Comparison of ENCODE assay signal across 20 cellular contexts in the genomic region with DNA sequence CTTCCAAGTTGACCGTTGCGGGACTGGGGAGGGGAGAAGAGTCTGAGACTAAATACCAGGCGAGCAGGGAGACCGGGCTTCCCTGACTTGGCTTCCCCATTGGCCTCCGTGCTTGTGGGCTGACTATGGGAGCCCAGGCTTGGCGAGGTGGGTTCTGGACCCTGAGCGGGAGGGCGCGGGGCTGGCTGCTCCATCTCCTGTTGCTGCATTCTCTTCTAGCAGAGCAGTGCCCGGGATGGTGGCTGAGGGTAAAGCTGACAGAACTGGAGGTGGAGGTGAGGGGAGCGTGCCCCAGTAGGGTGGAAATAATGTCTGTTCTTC. TPM values are rescaled to one million over a fixed set of nuclear protein-coding genes. Genes with fewer than 3 reads are reported as not detected.
DNase-seq lines count a peak whose midpoint lies in the region; FAIRE-seq and TF ChIP-seq lines count a peak whose summit lies in the region.
"Had no signal": no experiment of that assay in that cellular context is flagged by ENCODE, and none has a peak within 500 bp of the region (broad histone marks: within the 10 kb centered on the region; RNA-seq: fewer than 3 reads in every experiment).

No MANE protein-coding gene starts in this region.

- H3K9me3 Mint-ChIP-seq in nephron = peaks cover 3% of the 10 kb centered on the region
- H3K9me3 Mint-ChIP-seq: activated T-helper 1 cell treated with anti-CD3 and anti-CD28 coated beads, Interleukin-12 subunit alpha, Interleukin-12 subunit beta, Interleukin-2, Interleukin-4 antibody, amounts not matched to agents 30 ng/mL and 10 ng/mL and 1 ng/mL, durations not matched to agents 14 hours and 24 hours and 36 hours had no signal

- no peak overlapping the region for H2AK5ac ChIP-seq in H1 (ENCODE audit: low read depth, low read length)

- H3K4me1 Mint-ChIP-seq in nephron = peaks cover 12% of the 10 kb centered on the region

- H3K4me3 ChIP-seq in HUES6 (ENCODE audit: low read depth, low read length) = peak overlapping the region; percentile 51
- H3K4me3 ChIP-seq in H1 (ENCODE audit: extremely low read depth in 1 of 4, insufficient read depth in 2 of 4, low read depth in 3 of 4, low read length in 4 of 4) = peak overlapping the region in 2 of 4 experiments; percentile 22 to 65; a peak in 4 of 8 replicates
- H3K4me3 ChIP-seq in vagina = peak overlapping the region; percentile 28 to 32
- H3K4me3 ChIP-seq: mucosa of descending colon, SJSA1 had no signal

- H2BK12ac ChIP-seq in H1 (ENCODE audit: low read depth, low read length) = no peak overlapping the region

- H3K27me3 Mint-ChIP-seq in nephron (ENCODE audit: low read depth) = peaks cover 67% of the 10 kb centered on the region

- no peak overlapping the region for H3K56ac ChIP-seq in H1 (replicated peaks; ENCODE audit: insufficient read length, low read depth, low read length)

- intact Hi-C loops in vagina (cut with DNase I) = no loop called here

- no peak for TF ChIP-seq RAD21 in H1 (IDR thresholded peaks at IDR 0.05 in 1 of 2, conservative IDR thresholded peaks at IDR 0.05 in 1 of 2; ENCODE audit: low read depth in 2 of 2, low read length in 2 of 2)

- WGBS in H1 (ENCODE audit: extremely low coverage in 1 of 2, insufficient coverage in 1 of 2, insufficient read length in 1 of 2, insufficient replicate concordance in 2 of 2, low coverage in 1 of 2, low lambda C conversion rate in 2 of 2, missing lambda C conversion rate in 1 of 2), 2 experiments = 72% methylated on average over 7 of the region's 11 CpGs; no CpG with 5 or more reads in 1 of the 2 experiments

- no peaks in the 10 kb centered on the region for H3K79me2 ChIP-seq in H1 (ENCODE audit: control insufficient read depth in 1 of 2, insufficient read depth in 2 of 2, low read length in 2 of 2)

- CTCF ChIA-PET in H1 (lab: Charles Lee; ENCODE audit: partially characterized antibody) = interaction anchor here (0.7 to 6.3 kb wide), 23 partner anchors 9 to 522 kb away, joined by 3 to 52 read pairs (median 9); no protein-coding TSS in a partner anchor

- no peaks in the 10 kb centered on the region for H3K9me3 ChIP-seq in HUES6 (ENCODE audit: control insufficient read depth, insufficient read depth, low read depth, low read length)
- H3K9me3 ChIP-seq in H1 (ENCODE audit: insufficient read depth in 2 of 2, low read depth in 1 of 2, low read length in 1 of 2) = no peaks in the 10 kb centered on the region
- no peaks in the 10 kb centered on the region for H3K9me3 ChIP-seq in vagina
- H3K9me3 ChIP-seq: BE2C, mucosa of descending colon, SJSA1 had no signal

- H3K36me3 ChIP-seq in HUES6 (ENCODE audit: control insufficient read depth, insufficient read depth, low read length) = no peaks in the 10 kb centered on the region
- H3K36me3 ChIP-seq in H1 (ENCODE audit: control insufficient read depth in 2 of 4, insufficient read depth in 4 of 4, low read length in 3 of 4) = no peaks in the 10 kb centered on the region
- H3K36me3 ChIP-seq in vagina = no peaks in the 10 kb centered on the region
- H3K36me3 ChIP-seq: BE2C, SJSA1 had no signal

- TF ChIP-seq EP300 in H1 (IDR thresholded peaks at IDR 0.05; ENCODE audit: borderline replicate concordance in 1 of 2, low read depth in 2 of 2, low read length in 2 of 2) = no peak

- no peak overlapping the region for H3K14ac ChIP-seq in H1 (ENCODE audit: insufficient read length)

- H3K4me2 ChIP-seq in H1 (ENCODE audit: insufficient read depth in 1 of 2, low read depth in 2 of 2, low read length in 2 of 2) = peak overlapping the region; percentile 48 to 86

- no peak overlapping the region for H2BK120ac ChIP-seq in H1 (replicated peaks; ENCODE audit: low read depth, low read length)

- FAIRE-seq in H1 (lab: Jason Lieb, UNC) = no peak
- FAIRE-seq: GM12891 had no signal

- TF ChIP-seq POLR2A in H1 (IDR thresholded peaks at IDR 0.05; ENCODE audit: control extremely low read depth in 1 of 2, low read depth in 2 of 2, low read length in 2 of 2) (no peak), vagina (IDR thresholded peaks at IDR 0.05) (no peak)

- H3K4me1 ChIP-seq in HUES6 (ENCODE audit: control insufficient read depth, insufficient read depth, low read length) (peaks cover 12% of the 10 kb centered on the region; the same call in 1 of the 2 replicates), H1 (replicated peaks in 1 of 4; ENCODE audit: control insufficient read depth in 3 of 4, insufficient read depth in 4 of 4, low read length in 3 of 4) (peaks cover 0 to 9% (median 2%) of the 10 kb centered on the region in 4 experiments; a peak in 5 of 7 replicates), vagina (peaks cover 15% of the 10 kb centered on the region)
- H3K4me1 ChIP-seq: BE2C had no signal

- no peak overlapping the region for H3K18ac ChIP-seq in H1 (ENCODE audit: extremely low read depth, low read length)

- H3K23me2 ChIP-seq in H1 (ENCODE audit: low read depth, low read length) = peaks cover 5% of the 10 kb centered on the region; the same call in 1 of the 2 replicates

- no peak overlapping the region for H2BK20ac ChIP-seq in H1 (ENCODE audit: low read length)

- H3K36me3 Mint-ChIP-seq in nephron (ENCODE audit: low read depth) = no peaks in the 10 kb centered on the region

- H2BK5ac ChIP-seq in H1 (ENCODE audit: low read depth, low read length) = no peak overlapping the region

- H3K4me3 Mint-ChIP-seq in nephron = peak overlapping the region in 2 of 3 experiments; percentile 53 to 64
- H3K4me3 Mint-ChIP-seq: activated T-helper 1 cell treated with anti-CD3 and anti-CD28 coated beads, Interleukin-12 subunit alpha, Interleukin-12 subunit beta, Interleukin-2, Interleukin-4 antibody, amounts not matched to agents 30 ng/mL and 10 ng/mL and 1 ng/mL, durations not matched to agents 14 hours and 24 hours and 36 hours; T-helper 17 cell had no signal

- no peak for TF ChIP-seq CTCF in H1 (IDR thresholded peaks at IDR 0.05; ENCODE audit: control extremely low read depth in 1 of 3, insufficient read depth in 1 of 3, low read depth in 1 of 3, low read length in 3 of 3)
- TF ChIP-seq CTCF in nephron (IDR thresholded peaks at IDR 0.05; ENCODE audit: unreplicated experiment in 3 of 3) = no peak
- TF ChIP-seq CTCF in vagina (IDR thresholded peaks at IDR 0.05) = no peak

- POLR2A ChIA-PET in H1 (lab: Charles Lee; ENCODE audit: partially characterized antibody) = no interaction called here

- no peak for DNase-seq in H1 (ENCODE audit: low read depth in 1 of 2, low spot score in 2 of 2)
- DNase-seq in vagina (ENCODE audit: extremely low spot score in 2 of 2) = no peak
- DNase-seq in stimulated activated CD4-positive, alpha-beta T cell treated with anti-CD3 and anti-CD28 coated beads, Interleukin-2, amount 100 ng/mL, for 24 hours = no peak
- DNase-seq in SIG-M5 (lab: John Stamatoyannopoulos, UW) = no peak
- no peak for DNase-seq in D341Med (ENCODE audit: low spot score)
- DNase-seq: activated CD8-positive, alpha-beta memory T cell treated with anti-CD3 and anti-CD28 coated beads for 24 hours; BE2C; effector memory CD4-positive, alpha-beta T cell; NCI-H2171 treated with DMSO at 0.1 percent for 48 hours; NCI-H82; PC-3; stimulated activated CD4-positive, alpha-beta T cell treated with anti-CD3 and anti-CD28 coated beads, Interleukin-2, amount 100 ng/mL, for 48 hours; T-helper 17 cell had no signal

- H3K79me1 ChIP-seq in H1 (ENCODE audit: low read depth, low read length) = no peaks in the 10 kb centered on the region

- peaks cover 38% of the 10 kb centered on the region for H3K27me3 ChIP-seq in HUES6 (ENCODE audit: control insufficient read depth, insufficient read depth, low read length)
- H3K27me3 ChIP-seq in H1 (replicated peaks in 1 of 4; ENCODE audit: control insufficient read depth in 3 of 4, extremely low read depth in 1 of 4, insufficient read depth in 3 of 4, low read length in 3 of 4) = peaks cover 16 to 31% (median 22%) of the 10 kb centered on the region in 4 experiments
- H3K27me3 ChIP-seq in vagina = no peaks in the 10 kb centered on the region

- no peak overlapping the region for H3K23ac ChIP-seq in H1 (ENCODE audit: insufficient read length)

- no peak overlapping the region for H3K27ac Mint-ChIP-seq in nephron
- H3K27ac Mint-ChIP-seq: activated T-helper 1 cell treated with anti-CD3 and anti-CD28 coated beads, Interleukin-12 subunit alpha, Interleukin-12 subunit beta, Interleukin-2, Interleukin-4 antibody, amounts not matched to agents 30 ng/mL and 10 ng/mL and 1 ng/mL, durations not matched to agents 14 hours and 24 hours and 36 hours; T-helper 17 cell had no signal

- H3K4ac ChIP-seq in H1 (replicated peaks; ENCODE audit: insufficient read length, low read depth, low read length) = no peak overlapping the region

- H4K5ac ChIP-seq in H1 (ENCODE audit: insufficient read length, low read depth, low read length) = no peak overlapping the region

- H3K9ac ChIP-seq in HUES6 (ENCODE audit: low read length) (no peak overlapping the region), H1 (replicated peaks in 1 of 4; ENCODE audit: extremely low read depth in 1 of 4, low read depth in 3 of 4, low read length in 3 of 4) (no peak overlapping the region)

- no peaks in the 10 kb centered on the region for H4K20me1 ChIP-seq in H1 (replicated peaks in 1 of 2; ENCODE audit: control insufficient read depth in 1 of 2, insufficient read depth in 2 of 2, low read length in 2 of 2)

- no peak overlapping the region; the same call in 1 of the 2 replicates for H2AFZ ChIP-seq in H1 (ENCODE audit: low read length)

- H3K27ac ChIP-seq in HUES6 (ENCODE audit: low read depth, low read length) (no peak overlapping the region), H1 (ENCODE audit: low read depth, low read length) (no peak overlapping the region), vagina (no peak overlapping the region)
- H3K27ac ChIP-seq: SJSA1 had no signal

- peak overlapping the region; percentile 51; the same call in 1 of the 2 replicates for H4K8ac ChIP-seq in H1 (ENCODE audit: extremely low read depth, insufficient read depth, low read length)

- H2BK15ac ChIP-seq in H1 (ENCODE audit: low read length) = no peak overlapping the region

- no peak overlapping the region for H4K91ac ChIP-seq in H1 (replicated peaks; ENCODE audit: insufficient read length, low read length)

RNA-seq across cellular contexts. Expression of gene LGR6, which starts 0.7 kb away (rescaled TPM):
- 0.50 and 1.1 TPM in 2 replicates for total RNA-seq in H1 (2021; fragmentation: NEBNext Ultra II Directional; extraction: Animal tissue kit (Norgen Biotek cat#: 25700))
- polyA plus RNA-seq in H1 (2011; rRNA removed) = 1.0 and 1.3 TPM in 2 replicates
- polyA plus RNA-seq in H1 (2011; cell fraction: cytosol; rRNA removed) = 0.56 TPM
- 1.6 TPM for polyA plus RNA-seq in H1 (2011; cell fraction: nucleus; rRNA removed)
- 0.36 to 1.2 TPM (median 0.82 TPM) in 4 replicates for polyA plus RNA-seq in H1 (2012, experiment 1 of 2)
- 0.59 TPM for polyA plus RNA-seq in H1 (2012, experiment 2 of 2)
- polyA plus RNA-seq in H1 (2013, experiment 1 of 2) = 1.0 TPM
- polyA plus RNA-seq in H1 (2013, experiment 2 of 2) = 1.0 TPM
- polyA minus RNA-seq in H1 (2011; rRNA and poly(A)+ RNA removed) = 0.66 and 0.91 TPM in 2 replicates
- polyA minus RNA-seq in H1 (2011; cell fraction: cytosol; rRNA and poly(A)+ RNA removed) = 2.3 TPM
- 1.7 TPM for polyA minus RNA-seq in H1 (2011; cell fraction: nucleus; rRNA and poly(A)+ RNA removed)
- 6.6 TPM for total RNA-seq in vagina
- total RNA-seq: activated T-helper 1 cell treated with anti-CD3 and anti-CD28 coated beads, Interleukin-12 subunit alpha, Interleukin-12 subunit beta, Interleukin-2, Interleukin-4 antibody, amounts not matched to agents 30 ng/mL and 10 ng/mL and 1 ng/mL, durations not matched to agents 14 hours and 24 hours and 36 hours; LHCN-M2; SJSA1 had no signal

RNA-seq across cellular contexts. Expression of gene PTPN7, which starts 33.9 kb away (rescaled TPM):
- not detected in 2 replicates for total RNA-seq in H1 (2021; fragmentation: NEBNext Ultra II Directional; extraction: Animal tissue kit (Norgen Biotek cat#: 25700))
- polyA plus RNA-seq in H1 (2011; rRNA removed) = 0.20 TPM in 2 replicates
- 0.31 TPM for polyA plus RNA-seq in H1 (2011; cell fraction: cytosol; rRNA removed)
- 0.46 TPM for polyA plus RNA-seq in H1 (2011; cell fraction: nucleus; rRNA removed)
- polyA plus RNA-seq in H1 (2012, experiment 1 of 2) = 0.11 to 0.37 TPM (median 0.14 TPM) in 3 of 4 replicates, not detected in the other
- 0.13 TPM for polyA plus RNA-seq in H1 (2012, experiment 2 of 2)
- polyA plus RNA-seq in H1 (2013, experiment 1 of 2) = 0.12 TPM
- polyA plus RNA-seq in H1 (2013, experiment 2 of 2) = 0.11 TPM
- 0.10 TPM in 1 of 2 replicates, not detected in the other for polyA minus RNA-seq in H1 (2011; rRNA and poly(A)+ RNA removed)
- polyA minus RNA-seq in H1 (2011; cell fraction: cytosol; rRNA and poly(A)+ RNA removed) = not detected
- not detected for polyA minus RNA-seq in H1 (2011; cell fraction: nucleus; rRNA and poly(A)+ RNA removed)
- 7.9 TPM for total RNA-seq in vagina
- total RNA-seq: LHCN-M2, PC-3, SJSA1 had no signal

RNA-seq across cellular contexts. Expression of gene ARL8A, which starts 49.8 kb away (rescaled TPM):
- 58.7 and 59.0 TPM in 2 replicates for total RNA-seq in H1 (2021; fragmentation: NEBNext Ultra II Directional; extraction: Animal tissue kit (Norgen Biotek cat#: 25700))
- 40.3 and 41.7 TPM in 2 replicates for polyA plus RNA-seq in H1 (2011; rRNA removed)
- polyA plus RNA-seq in H1 (2011; cell fraction: cytosol; rRNA removed) = 39.3 TPM
- polyA plus RNA-seq in H1 (2011; cell fraction: nucleus; rRNA removed) = 35.6 TPM
- polyA plus RNA-seq in H1 (2012, experiment 1 of 2) = 35.1 to 57.5 TPM (median 42.3 TPM) in 4 replicates
- 35.7 TPM for polyA plus RNA-seq in H1 (2012, experiment 2 of 2)
- polyA plus RNA-seq in H1 (2013, experiment 1 of 2) = 26.4 TPM
- 26.9 TPM for polyA plus RNA-seq in H1 (2013, experiment 2 of 2)
- polyA minus RNA-seq in H1 (2011; rRNA and poly(A)+ RNA removed) = 20.7 and 22.3 TPM in 2 replicates
- polyA minus RNA-seq in H1 (2011; cell fraction: cytosol; rRNA and poly(A)+ RNA removed) = 23.3 TPM
- polyA minus RNA-seq in H1 (2011; cell fraction: nucleus; rRNA and poly(A)+ RNA removed) = 16.2 TPM
- total RNA-seq in vagina = 25.5 TPM
